8 cellular contexts compared by ENCODE assay signal in genomic region chr1:212606734-212607205, GRCh38. TPM values are rescaled to one million over a fixed set of nuclear protein-coding genes. Genes with fewer than 3 reads are reported as not detected.
A peak's percentile ranks its signal among the peaks of the same experiment; 100 is the strongest.
DNase-seq lines count a peak whose midpoint lies in the region; TF ChIP-seq lines count a peak whose summit lies in the region.

No MANE protein-coding gene starts in this region.

- H3K9me3 Mint-ChIP-seq in activated naive CD4-positive, alpha-beta T cell treated with anti-CD3 and anti-CD28 coated beads, Interleukin-2, amount 50 U/mL, for 24 hours = no peaks in the 10 kb centered on the region

- H3K27me3 ChIP-seq in iPS DF 6.9 (ENCODE audit: control insufficient read depth, insufficient read depth, low read length) (peaks cover 15% of the 10 kb centered on the region), skeletal muscle tissue (ENCODE audit: control insufficient read depth in 3 of 3, insufficient read depth in 3 of 3, low read length in 3 of 3) (peaks cover 33 to 44% (median 40%) of the 10 kb centered on the region in 3 donors)

- no peak for TF ChIP-seq CTCF in GM10248 (IDR thresholded peaks at IDR 0.05; ENCODE audit: control extremely low read depth, extremely low read depth, low read depth, missing control alignments)

- H3K9ac ChIP-seq in skeletal muscle tissue (ENCODE audit: low read depth in 1 of 3, low read length in 3 of 3) = peak overlapping the region; percentile 33 to 91 (median 83)

- H3K4me1 ChIP-seq in iPS DF 6.9 (ENCODE audit: control insufficient read depth, insufficient read depth, low read length) (peaks cover 3% of the 10 kb centered on the region), skeletal muscle tissue (ENCODE audit: control insufficient read depth in 3 of 3, insufficient read depth in 3 of 3, low read length in 3 of 3) (peaks cover 31 to 38% (median 33%) of the 10 kb centered on the region in 3 donors)

- H3K27ac ChIP-seq in iPS DF 6.9 (ENCODE audit: low read length) (no peak overlapping the region), skeletal muscle tissue (ENCODE audit: low read depth, low read length) (no peak overlapping the region)

- peak overlapping the region; percentile 95 for H3K4me3 Mint-ChIP-seq in activated naive CD4-positive, alpha-beta T cell treated with anti-CD3 and anti-CD28 coated beads, Interleukin-2, amount 50 U/mL, for 24 hours

- no peaks in the 10 kb centered on the region for H3K9me3 ChIP-seq in iPS DF 6.9 (ENCODE audit: control insufficient read depth, insufficient read depth, low read length)
- H3K9me3 ChIP-seq in skeletal muscle tissue (ENCODE audit: control insufficient read depth in 3 of 3, low read length in 3 of 3) = no peaks in the 10 kb centered on the region

- H3K27me3 Mint-ChIP-seq in activated naive CD4-positive, alpha-beta T cell treated with anti-CD3 and anti-CD28 coated beads, Interleukin-2, amount 50 U/mL, for 24 hours = peaks cover 49% of the 10 kb centered on the region

- no peaks in the 10 kb centered on the region for H3K36me3 ChIP-seq in iPS DF 6.9 (ENCODE audit: control insufficient read depth, insufficient read depth, low read length)
- no peaks in the 10 kb centered on the region for H3K36me3 ChIP-seq in skeletal muscle tissue (ENCODE audit: control insufficient read depth in 3 of 3, insufficient read depth in 3 of 3, low read length in 3 of 3)

- POLR2A ChIA-PET in GM10248 (lab: Yijun Ruan, JAX) = interaction anchor here (0.7 to 2.3 kb wide), 3 partner anchors 10 to 24 kb away, joined by 3 to 34 read pairs (median 3); no protein-coding TSS in a partner anchor

- H3K4me1 Mint-ChIP-seq in activated naive CD4-positive, alpha-beta T cell treated with anti-CD3 and anti-CD28 coated beads, Interleukin-2, amount 50 U/mL, for 24 hours = peaks cover 31% of the 10 kb centered on the region

- CTCF ChIA-PET in GM10248 (lab: Yijun Ruan, JAX) = interaction anchor here (1.0 to 1.1 kb wide), 2 partner anchors 10 to 130 kb away, joined by 3 to 6 read pairs; no protein-coding TSS in a partner anchor

- DNase-seq in GM10248 (ENCODE audit: extremely low spot score) (peak; percentile 44), NCI-H774 (lab: John Stamatoyannopoulos, UW) (peak; percentile 60), iPS DF 6.9 (ENCODE audit: low read depth, low spot score) (no peak), NCI-H1092 (lab: John Stamatoyannopoulos, UW) (no peak), putamen (ENCODE audit: low spot score) (no peak), dedifferentiated amniotic fluid mesenchymal stem cell (ENCODE audit: extremely low spot score) (no peak)

- no peaks in the 10 kb centered on the region for H3K36me3 Mint-ChIP-seq in activated naive CD4-positive, alpha-beta T cell treated with anti-CD3 and anti-CD28 coated beads, Interleukin-2, amount 50 U/mL, for 24 hours

- no CpG with 5 or more reads among the region's 44 CpGs for WGBS in iPS DF 6.9 (ENCODE audit: insufficient coverage, insufficient read length)

- H3K4me3 ChIP-seq in iPS DF 6.9 (ENCODE audit: low read length) (peak overlapping the region; percentile 62; the same call in 1 of the 2 replicates), skeletal muscle tissue (ENCODE audit: low read length in 3 of 3) (peak overlapping the region; percentile 68 to 84 (median 80))

- H3K27ac Mint-ChIP-seq in activated naive CD4-positive, alpha-beta T cell treated with anti-CD3 and anti-CD28 coated beads, Interleukin-2, amount 50 U/mL, for 24 hours = peak overlapping the region; percentile 17

RNA-seq across cellular contexts. Expression of gene ATF3, which starts 1.8 kb away (rescaled TPM):
- 4.7 TPM for total RNA-seq in skeletal muscle tissue

Comparison
In these comparisons a context has a peak if more than half of its experiments do, and no peak if none do; other contexts are left out.
1. DNase-seq: peak in GM10248 (single experiment) and NCI-H774 (single experiment); none in iPS DF 6.9 (single experiment), NCI-H1092 (single experiment), putamen (single experiment) and dedifferentiated amniotic fluid mesenchymal stem cell (single experiment).